Comparison of ENCODE assay signal across 32 cellular contexts in the genomic region with DNA sequence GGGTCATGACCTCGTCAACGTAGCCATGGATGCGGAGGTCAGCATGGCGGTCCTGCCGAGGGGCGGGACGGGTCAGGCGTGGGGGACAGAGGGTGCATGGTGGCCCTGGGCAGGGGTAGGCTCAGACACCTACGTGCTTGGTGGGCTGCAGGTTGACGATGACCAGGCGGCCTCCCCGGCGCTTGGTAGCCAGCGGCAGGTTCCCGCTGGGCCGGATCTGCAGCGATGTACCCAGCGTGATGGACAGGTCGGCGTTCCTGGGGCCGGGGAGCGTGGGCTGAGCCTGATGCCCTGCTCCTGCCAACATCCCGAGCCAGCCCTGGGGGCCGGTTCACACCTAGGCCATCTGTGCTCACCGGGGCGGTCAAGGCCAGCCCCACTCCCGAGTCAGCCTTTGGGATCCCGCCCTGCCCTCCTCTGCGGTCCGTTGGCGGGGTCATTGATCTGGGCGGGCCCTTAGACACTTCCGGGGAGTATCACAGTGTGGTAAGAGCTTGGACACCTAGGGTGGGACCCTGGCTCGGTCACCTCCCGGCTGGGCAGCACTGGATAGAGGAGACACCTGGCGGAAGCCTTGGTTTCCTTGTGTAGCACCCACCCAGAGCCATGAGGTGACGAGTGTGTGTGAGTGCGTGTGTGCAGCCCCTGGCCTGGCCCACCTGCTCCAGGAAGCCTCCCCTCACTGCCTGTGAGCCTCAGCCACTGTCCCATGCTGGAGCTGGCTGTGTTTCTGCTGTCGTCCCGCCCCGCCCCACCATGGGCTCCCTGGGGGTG. TPM values are rescaled to one million over a fixed set of nuclear protein-coding genes. Genes with fewer than 3 reads are reported as not detected.
"Had no signal": no experiment of that assay in that cellular context is flagged by ENCODE, and none has a peak within 500 bp of the region (broad histone marks: within the 10 kb centered on the region; RNA-seq: fewer than 3 reads in every experiment).

No MANE protein-coding gene starts in this region.

- DNase-seq: activated CD4-positive, alpha-beta T cell treated with anti-CD3 and anti-CD28 coated beads for 48 hours; activated CD4-positive, alpha-beta T cell treated with anti-CD3 and anti-CD28 coated beads, Interleukin-2, amount 50 U/mL, for 4 hours; activated CD4-positive, CD25-positive, alpha-beta regulatory T cell treated with anti-CD3 and anti-CD28 coated beads, Interleukin-2, amount 50 U/mL, for 72 hours; activated CD8-positive, alpha-beta T cell treated with anti-CD3 and anti-CD28 coated beads, Interleukin-2, amount 10 ng/mL, durations not matched to agents 7 days and 5 days; activated effector memory CD4-positive, alpha-beta T cell treated with Interleukin-2 at 50 U/mL for 16 hours; activated naive CD4-positive, alpha-beta T cell; activated T-cell treated with anti-CD3 and anti-CD28 coated beads, Interleukin-2, amount 50 U/mL, for 24 hours; aorta; caudate nucleus; MG63; MV-4-11; NCI-H1092 treated with DMSO at 0.1 percent for 48 hours; NCI-H1417 treated with DMSO at 0.1 percent for 48 hours; NCI-H1694; NCI-H2029; NCI-H2107; NCI-H2171 treated with DMSO at 0.1 percent for 48 hours; NCI-H345; NCI-H510A; NCI-H526 treated with DMSO at 0.1 percent for 48 hours; NCI-H82; Peyer's patch; Right ventricle myocardium superior; T-helper 17 cell; T-helper 9 cell had no signal

- H3K4me3 ChIP-seq: breast epithelium, MG63, Peyer's patch, SJSA1 had no signal

- H3K4me1 ChIP-seq: breast epithelium had no signal

- H3K36me3 ChIP-seq: MG63 had no signal

- H3K27me3 ChIP-seq: Peyer's patch had no signal

- ATAC-seq: activated CD8-positive, alpha-beta T cell treated with anti-CD3 and anti-CD28 coated beads, Interleukin-2, amount 10 ng/mL, durations not matched to agents 7 days and 5 days; SK-N-SH treated with all-trans-retinoic acid at 6 μM for 48 hours; T-helper 17 cell; WTC11 had no signal

- H3K27ac Mint-ChIP-seq: activated CD8-positive, alpha-beta T cell treated with anti-CD3 and anti-CD28 coated beads, Interleukin-2, amount 10 ng/mL, durations not matched to agents 7 days and 5 days; activated naive CD4-positive, alpha-beta T cell treated with anti-CD3 and anti-CD28 coated beads, Interleukin-2, amount 50 U/mL, for 24 hours; activated T-cell treated with anti-CD3 and anti-CD28 coated beads, Interleukin-2, amount 50 U/mL, for 24 hours; activated T-helper 1 cell treated with anti-CD3 and anti-CD28 coated beads, Interleukin-12 subunit alpha, Interleukin-12 subunit beta, Interleukin-2, Interleukin-4 antibody, amounts not matched to agents 30 ng/mL and 10 ng/mL and 1 ng/mL, durations not matched to agents 14 hours and 24 hours and 36 hours; T-helper 17 cell; WTC11 had no signal

- H3K9me3 ChIP-seq: breast epithelium, MG63, SJSA1 had no signal

- H3K4me3 Mint-ChIP-seq: activated CD8-positive, alpha-beta T cell treated with anti-CD3 and anti-CD28 coated beads, Interleukin-2, amount 10 ng/mL, durations not matched to agents 7 days and 5 days; activated naive CD4-positive, alpha-beta T cell treated with anti-CD3 and anti-CD28 coated beads, Interleukin-2, amount 50 U/mL, for 24 hours; activated T-cell treated with anti-CD3 and anti-CD28 coated beads, Interleukin-2, amount 50 U/mL, for 24 hours; activated T-helper 1 cell treated with anti-CD3 and anti-CD28 coated beads, Interleukin-12 subunit alpha, Interleukin-12 subunit beta, Interleukin-2, Interleukin-4 antibody, amounts not matched to agents 30 ng/mL and 10 ng/mL and 1 ng/mL, durations not matched to agents 14 hours and 24 hours and 36 hours; T-helper 17 cell; WTC11 had no signal

- H3K27ac ChIP-seq: breast epithelium, Peyer's patch, RWPE1, SJSA1 had no signal

- H3K4me1 Mint-ChIP-seq: WTC11 had no signal

- H3K9me3 Mint-ChIP-seq: activated naive CD4-positive, alpha-beta T cell treated with anti-CD3 and anti-CD28 coated beads, Interleukin-2, amount 50 U/mL, for 24 hours; activated T-cell treated with anti-CD3 and anti-CD28 coated beads, Interleukin-2, amount 50 U/mL, for 24 hours; activated T-helper 1 cell treated with anti-CD3 and anti-CD28 coated beads, Interleukin-12 subunit alpha, Interleukin-12 subunit beta, Interleukin-2, Interleukin-4 antibody, amounts not matched to agents 30 ng/mL and 10 ng/mL and 1 ng/mL, durations not matched to agents 14 hours and 24 hours and 36 hours; WTC11 had no signal

RNA-seq across cellular contexts. Expression of gene CREB3L3, which starts 21.7 kb away (rescaled TPM):
- total RNA-seq: aorta, breast epithelium, Right ventricle myocardium superior, SJSA1, WTC11 had no signal

RNA-seq across cellular contexts. Expression of gene EBI3, which starts 54.2 kb away (rescaled TPM):
- total RNA-seq: activated CD8-positive, alpha-beta T cell treated with anti-CD3 and anti-CD28 coated beads, Interleukin-2, amount 10 ng/mL, durations not matched to agents 7 days and 5 days; SJSA1; T-helper 17 cell had no signal
